In the genomic region with DNA sequence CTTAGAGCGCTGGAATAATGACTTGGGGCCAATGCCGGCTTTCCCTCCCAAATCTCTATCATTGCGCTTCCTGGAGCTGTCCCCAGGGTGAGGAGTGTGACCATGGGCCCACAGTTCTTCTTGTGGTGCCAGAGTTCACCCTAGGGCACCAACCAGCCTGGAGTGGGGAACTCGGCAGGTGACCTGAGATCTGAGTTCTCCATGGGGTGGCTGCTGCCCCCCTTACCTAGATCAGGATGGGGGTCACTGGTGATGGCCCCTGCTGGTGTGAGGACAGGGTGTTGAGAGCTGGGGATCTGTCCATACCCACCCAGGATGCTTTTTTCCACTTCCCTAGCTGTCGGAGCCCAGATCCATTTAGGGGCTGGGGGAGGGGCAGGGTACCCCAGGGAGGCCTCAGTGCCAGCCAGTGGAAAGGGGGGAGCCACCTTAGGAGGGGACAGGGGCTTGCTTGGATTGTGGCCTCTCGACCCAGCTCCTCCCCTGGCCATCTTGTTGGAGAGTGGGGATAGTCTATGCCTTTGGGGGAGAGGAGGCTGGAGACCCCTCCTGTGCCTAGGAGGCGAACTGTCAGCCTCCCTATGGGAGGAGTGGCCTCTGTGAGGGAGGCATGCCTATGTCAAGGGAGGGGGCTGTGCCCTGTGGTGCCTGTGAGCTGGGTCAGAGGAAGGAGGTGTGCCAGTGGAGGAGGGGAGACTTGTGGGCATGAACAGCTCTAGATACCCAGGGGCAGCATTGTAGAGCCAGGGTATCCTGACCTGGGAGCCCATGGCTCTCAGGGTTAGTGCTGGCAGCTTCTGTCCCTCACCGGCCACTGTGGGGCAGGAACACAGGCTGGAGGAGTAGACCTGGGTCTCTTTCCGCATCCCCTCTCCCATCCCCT, we compare ENCODE assay signal across 10 cellular contexts. TPM values are rescaled to one million over a fixed set of nuclear protein-coding genes. Genes with fewer than 3 reads are reported as not detected.
DNase-seq lines count a peak whose midpoint lies in the region; ATAC-seq, FAIRE-seq and TF ChIP-seq lines count a peak whose summit lies in the region.
"Had no signal": no experiment of that assay in that cellular context is flagged by ENCODE, and none has a peak within 500 bp of the region (broad histone marks: within the 10 kb centered on the region; RNA-seq: fewer than 3 reads in every experiment).

No MANE protein-coding gene starts in this region.

- H3K9me3 ChIP-seq in BE2C (no peaks in the 10 kb centered on the region), T-helper 17 cell (ENCODE audit: control insufficient read depth, low read length, poor library complexity, severe bottlenecking) (no peaks in the 10 kb centered on the region)
- H3K9me3 ChIP-seq: gastroesophageal sphincter had no signal

- H3K4me1 Mint-ChIP-seq in T-helper 17 cell: peaks cover 19% of the 10 kb centered on the region
- peaks cover 9 to 53% (median 46%) of the 10 kb centered on the region in 4 donors for H3K4me1 Mint-ChIP-seq in naive thymus-derived CD8-positive, alpha-beta T cell

- H3K4me1 ChIP-seq in BE2C: peaks cover 11% of the 10 kb centered on the region

- ATAC-seq in T-helper 17 cell (no peak), HG02840 (IDR thresholded peaks at IDR 0.05; ENCODE audit: low FRiP score, unreplicated experiment) (no peak), GM19035 (IDR thresholded peaks at IDR 0.05; ENCODE audit: unreplicated experiment) (no peak)
- ATAC-seq in naive thymus-derived CD8-positive, alpha-beta T cell: no peak
- ATAC-seq: gastroesophageal sphincter had no signal

- peak overlapping the region; percentile 65 for H3K27ac Mint-ChIP-seq in T-helper 17 cell
- H3K27ac Mint-ChIP-seq in naive thymus-derived CD8-positive, alpha-beta T cell: peak overlapping the region in 5 of 10 donors; percentile 20 to 89 (median 79)

- TF ChIP-seq CTCF in BE2C (IDR thresholded peaks at IDR 0.05; ENCODE audit: low read depth, low read length): no peak

- H3K9me3 Mint-ChIP-seq in naive thymus-derived CD8-positive, alpha-beta T cell: no peaks in the 10 kb centered on the region

- peak overlapping the region; percentile 76 for H3K4me3 Mint-ChIP-seq in T-helper 17 cell
- H3K4me3 Mint-ChIP-seq in naive thymus-derived CD8-positive, alpha-beta T cell: peak overlapping the region; percentile 56 to 85 (median 61)

- peaks cover 39% of the 10 kb centered on the region for H3K27me3 Mint-ChIP-seq in T-helper 17 cell
- H3K27me3 Mint-ChIP-seq in naive thymus-derived CD8-positive, alpha-beta T cell: peaks cover 7 to 28% (median 20%) of the 10 kb centered on the region in 5 donors

- FAIRE-seq in HTR-8/SVneo (lab: Jason Lieb, UNC): no peak

- peaks cover 4% of the 10 kb centered on the region for H3K36me3 Mint-ChIP-seq in T-helper 17 cell (ENCODE audit: low read depth)
- H3K36me3 Mint-ChIP-seq in naive thymus-derived CD8-positive, alpha-beta T cell: no peaks in the 10 kb centered on the region

- DNase-seq in BE2C (no peak), DMS 273 (lab: John Stamatoyannopoulos, UW; ENCODE audit: unreplicated experiment) (peak; percentile 99), T-helper 17 cell (no peak), HTR-8/SVneo (ENCODE audit: insufficient read length, low spot score) (no peak)
- DNase-seq in naive thymus-derived CD8-positive, alpha-beta T cell: no peak
- no peak for DNase-seq in stimulated activated CD4-positive, alpha-beta T cell treated with anti-CD3 and anti-CD28 coated beads, Interleukin-4, amount 100 ng/mL, for 24 hours

- peak overlapping the region; percentile 43 for H3K4me3 ChIP-seq in BE2C (ENCODE audit: low read depth, low read length)

- no peaks in the 10 kb centered on the region for H3K36me3 ChIP-seq in BE2C
- H3K36me3 ChIP-seq: gastroesophageal sphincter had no signal

- peaks cover 6% of the 10 kb centered on the region; the same call in 1 of the 2 replicates for H3K27me3 ChIP-seq in BE2C

- POLR2A ChIA-PET in naive thymus-derived CD8-positive, alpha-beta T cell (lab: Charles Lee): interaction anchor here (1.2 to 1.3 kb wide), 2 partner anchors 16 to 121 kb away, joined by 3 to 4 read pairs; partner anchors contain the start of gene SCMH1

RNA-seq across cellular contexts. Expression of gene FOXO6, which starts 1.8 kb away (rescaled TPM):
- 29.1 TPM for polyA plus RNA-seq in BE2C (2012; ENCODE audit: insufficient read depth, insufficient read length, low read depth)
- total RNA-seq in T-helper 17 cell: 1 to 10 TPM in 1 of 2 donors, under 1 TPM in 1; 0.86 to 1.8 TPM
- total RNA-seq in naive thymus-derived CD8-positive, alpha-beta T cell: under 1 TPM in 1 of 2 experiments, not detected in 1; 0.19 TPM
- not detected for polyA plus RNA-seq in naive thymus-derived CD8-positive, alpha-beta T cell
- total RNA-seq: bronchial epithelial cell had no signal
